In genomic region chr4:151719045-151719743, GRCh38 we compare ENCODE assay signal across 20 cellular contexts. TPM values are rescaled to one million over a fixed set of nuclear protein-coding genes. Genes with fewer than 3 reads are reported as not detected.
DNase-seq lines count a peak whose midpoint lies in the region; ATAC-seq and TF ChIP-seq lines count a peak whose summit lies in the region.
"Had no signal": no experiment of that assay in that cellular context is flagged by ENCODE, and none has a peak within 500 bp of the region (broad histone marks: within the 10 kb centered on the region; RNA-seq: fewer than 3 reads in every experiment).

No MANE protein-coding gene starts in this region.

- TF ChIP-seq CTCF in choroid plexus epithelial cell (conservative IDR thresholded peaks at IDR 0.05; ENCODE audit: low read depth, low read length) = no peak

- intact Hi-C loops in Right ventricle myocardium inferior (cut with DNase I) = no loop called here
- intact Hi-C loops in cardiac septum (cut with DNase I) = no loop called here
- intact Hi-C loops in left colon (cut with DNase I, micrococcal nuclease) = no loop called here

- no peak overlapping the region for H3K4me3 Mint-ChIP-seq in stimulated activated effector memory CD8-positive, alpha-beta T cell treated with anti-CD3 and anti-CD28 coated beads, Interleukin-12 subunit alpha, Interleukin-12 subunit beta, amount 100 ng/mL, for 72 hours
- H3K4me3 Mint-ChIP-seq: naive thymus-derived CD8-positive, alpha-beta T cell; stimulated activated naive CD8-positive, alpha-beta T cell treated with anti-CD3 and anti-CD28 coated beads, Interleukin-15, amount 100 ng/mL, for 72 hours had no signal

- DNase-seq in Right ventricle myocardium inferior (ENCODE audit: missing footprints) = peak; percentile 71
- no peak for DNase-seq in cardiac septum (ENCODE audit: low spot score)
- DNase-seq in choroid plexus epithelial cell (ENCODE audit: low read depth) = peak; percentile 69
- no peak for DNase-seq in DMS79 treated with DMSO at 0.1 percent for 48 hours (lab: John Stamatoyannopoulos, UW)
- DNase-seq in left colon = no peak
- no peak for DNase-seq in NCI-H1092 (lab: John Stamatoyannopoulos, UW)
- no peak for DNase-seq in stimulated activated effector memory CD8-positive, alpha-beta T cell treated with anti-CD3 and anti-CD28 coated beads, Interleukin-12 subunit alpha, Interleukin-12 subunit beta, amount 100 ng/mL, for 72 hours (ENCODE audit: low spot score in 2 of 2)
- DNase-seq: activated CD4-positive, alpha-beta T cell treated with anti-CD3 and anti-CD28 coated beads, Interleukin-2, amount 50 U/mL, for 1 hour; cerebellar nuclear complex; EL; gastrocnemius medialis; KG1; lower lobe of right lung; naive thymus-derived CD8-positive, alpha-beta T cell; NCI-H1105; NCI-H446; stimulated activated naive CD8-positive, alpha-beta T cell treated with anti-CD3 and anti-CD28 coated beads, Interleukin-15, amount 100 ng/mL, for 72 hours had no signal

- ATAC-seq in Right ventricle myocardium inferior = peak; percentile 87
- ATAC-seq in left colon = no peak
- no peak for ATAC-seq in stimulated activated effector memory CD8-positive, alpha-beta T cell treated with anti-CD3 and anti-CD28 coated beads, Interleukin-12 subunit alpha, Interleukin-12 subunit beta, amount 100 ng/mL, for 72 hours
- ATAC-seq: activated naive CD4-positive, alpha-beta T cell treated with anti-CD3 and anti-CD28 coated beads, Interleukin-2, amount 50 U/mL, for 72 hours; gastrocnemius medialis; lower lobe of right lung; naive thymus-derived CD8-positive, alpha-beta T cell; stimulated activated naive CD8-positive, alpha-beta T cell treated with anti-CD3 and anti-CD28 coated beads, Interleukin-15, amount 100 ng/mL, for 72 hours had no signal

- H3K4me1 Mint-ChIP-seq in stimulated activated effector memory CD8-positive, alpha-beta T cell treated with anti-CD3 and anti-CD28 coated beads, Interleukin-12 subunit alpha, Interleukin-12 subunit beta, amount 100 ng/mL, for 72 hours = no peaks in the 10 kb centered on the region
- H3K4me1 Mint-ChIP-seq: stimulated activated naive CD8-positive, alpha-beta T cell treated with anti-CD3 and anti-CD28 coated beads, Interleukin-15, amount 100 ng/mL, for 72 hours had no signal

- no peaks in the 10 kb centered on the region for H3K9me3 Mint-ChIP-seq in stimulated activated effector memory CD8-positive, alpha-beta T cell treated with anti-CD3 and anti-CD28 coated beads, Interleukin-12 subunit alpha, Interleukin-12 subunit beta, amount 100 ng/mL, for 72 hours
- H3K9me3 Mint-ChIP-seq: activated naive CD4-positive, alpha-beta T cell treated with anti-CD3 and anti-CD28 coated beads, Interleukin-2, amount 50 U/mL, for 72 hours; naive thymus-derived CD8-positive, alpha-beta T cell; stimulated activated naive CD8-positive, alpha-beta T cell treated with anti-CD3 and anti-CD28 coated beads, Interleukin-15, amount 100 ng/mL, for 72 hours had no signal

- no peaks in the 10 kb centered on the region for H3K36me3 Mint-ChIP-seq in stimulated activated effector memory CD8-positive, alpha-beta T cell treated with anti-CD3 and anti-CD28 coated beads, Interleukin-12 subunit alpha, Interleukin-12 subunit beta, amount 100 ng/mL, for 72 hours

- H3K27me3 ChIP-seq in layer of hippocampus (ENCODE audit: control insufficient read depth, insufficient read depth, low read length) = no peaks in the 10 kb centered on the region
- H3K27me3 ChIP-seq: gastrocnemius medialis had no signal

- H3K27ac ChIP-seq in layer of hippocampus (ENCODE audit: low read depth, low read length) = peak overlapping the region; percentile 25
- H3K27ac ChIP-seq: gastrocnemius medialis, lower lobe of right lung, SK-N-MC had no signal

- H3K4me3 ChIP-seq in choroid plexus epithelial cell (ENCODE audit: low read depth, low read length) = no peak overlapping the region
- H3K4me3 ChIP-seq: gastrocnemius medialis, lower lobe of right lung, SK-N-MC had no signal

- no peak overlapping the region for H3K27ac Mint-ChIP-seq in stimulated activated effector memory CD8-positive, alpha-beta T cell treated with anti-CD3 and anti-CD28 coated beads, Interleukin-12 subunit alpha, Interleukin-12 subunit beta, amount 100 ng/mL, for 72 hours
- H3K27ac Mint-ChIP-seq: activated naive CD4-positive, alpha-beta T cell treated with anti-CD3 and anti-CD28 coated beads, Interleukin-2, amount 50 U/mL, for 72 hours; stimulated activated naive CD8-positive, alpha-beta T cell treated with anti-CD3 and anti-CD28 coated beads, Interleukin-15, amount 100 ng/mL, for 72 hours had no signal

RNA-seq across cellular contexts. Expression of gene GATB, which starts 41.6 kb away (rescaled TPM):
- total RNA-seq in Right ventricle myocardium inferior (171 TPM), cardiac septum (75.1 TPM), left colon (10 to 100 TPM; 18.6 to 20.1 TPM)

Comparison
In these comparisons a context has a peak if more than half of its experiments do, and no peak if none do; other contexts are left out.
1. DNase-seq: peak in Right ventricle myocardium inferior (single experiment) and choroid plexus epithelial cell (single experiment); none in cardiac septum (single experiment), DMS79 treated with DMSO at 0.1 percent for 48 hours (single experiment), left colon (0 of 2), NCI-H1092 (single experiment) and stimulated activated effector memory CD8-positive, alpha-beta T cell treated with anti-CD3 and anti-CD28 coated beads, Interleukin-12 subunit alpha, Interleukin-12 subunit beta, amount 100 ng/mL, for 72 hours (0 of 2).